Comparison of ENCODE assay signal across 8 cellular contexts in genomic region chr3:196219194-196219969, GRCh38. TPM values are rescaled to one million over a fixed set of nuclear protein-coding genes. Genes with fewer than 3 reads are reported as not detected.
DNase-seq lines count a peak whose midpoint lies in the region; ATAC-seq and TF ChIP-seq lines count a peak whose summit lies in the region.

No MANE protein-coding gene starts in this region.

- no peaks in the 10 kb centered on the region for H3K27me3 ChIP-seq in endodermal cell (ENCODE audit: control insufficient read depth, insufficient read depth, low read length, poor library complexity, severe bottlenecking)

- WGBS in endodermal cell (ENCODE audit: insufficient coverage in 1 of 2, insufficient read length in 1 of 2), 2 experiments: 78 to 85% methylated on average over 19 of the region's 19 CpGs

- no peaks in the 10 kb centered on the region for H3K36me3 ChIP-seq in endodermal cell (ENCODE audit: control insufficient read depth, insufficient read depth, low read length)

- H3K27me3 Mint-ChIP-seq in endodermal cell (ENCODE audit: insufficient read depth) (peaks cover 6% of the 10 kb centered on the region), natural killer cell (ENCODE audit: low read depth in 2 of 2) (no peaks in the 10 kb centered on the region)
- peaks cover 7% of the 10 kb centered on the region for H3K27me3 Mint-ChIP-seq in stimulated activated naive CD8-positive, alpha-beta T cell treated with anti-CD3 and anti-CD28 coated beads, Interleukin-15, amount 100 ng/mL, for 72 hours

- no peak overlapping the region for H3K27ac Mint-ChIP-seq in endodermal cell
- peak overlapping the region; percentile 60 to 84 for H3K27ac Mint-ChIP-seq in natural killer cell
- H3K27ac Mint-ChIP-seq in stimulated activated naive CD8-positive, alpha-beta T cell treated with anti-CD3 and anti-CD28 coated beads, Interleukin-15, amount 100 ng/mL, for 72 hours: peak overlapping the region; percentile 63 to 84

- no peaks in the 10 kb centered on the region for H3K36me3 Mint-ChIP-seq in endodermal cell (ENCODE audit: low read depth)
- no peaks in the 10 kb centered on the region for H3K36me3 Mint-ChIP-seq in natural killer cell

- TF ChIP-seq CTCF in GM12864 (IDR thresholded peaks at IDR 0.05; ENCODE audit: low read depth, low read length, missing control alignments) (no peak), endodermal cell (conservative IDR thresholded peaks at IDR 0.05) (no peak), natural killer cell (IDR thresholded peaks at IDR 0.05) (no peak)

- H3K9me3 Mint-ChIP-seq in endodermal cell (no peaks in the 10 kb centered on the region), natural killer cell (no peaks in the 10 kb centered on the region)
- no peaks in the 10 kb centered on the region for H3K9me3 Mint-ChIP-seq in stimulated activated naive CD8-positive, alpha-beta T cell treated with anti-CD3 and anti-CD28 coated beads, Interleukin-15, amount 100 ng/mL, for 72 hours

- peak overlapping the region; percentile 41 for H3K27ac ChIP-seq in endodermal cell (ENCODE audit: low read depth, low read length)

- DNase-seq in GM12864 (ENCODE audit: low read depth) (no peak), NCI-H774 (lab: John Stamatoyannopoulos, UW) (peak; percentile 86), endodermal cell (peak; percentile 69), natural killer cell (peak; percentile 38), SW 1271 (lab: John Stamatoyannopoulos, UW) (no peak)
- DNase-seq in activated CD8-positive, alpha-beta memory T cell treated with anti-CD3 and anti-CD28 coated beads, Interleukin-2, amount 50 U/mL, for 24 hours (ENCODE audit: extremely low read depth): peak; percentile 9
- peak; percentile 39 to 60 for DNase-seq in stimulated activated naive CD8-positive, alpha-beta T cell treated with anti-CD3 and anti-CD28 coated beads, Interleukin-15, amount 100 ng/mL, for 72 hours

- H3K4me1 Mint-ChIP-seq in endodermal cell (peaks cover 7% of the 10 kb centered on the region), natural killer cell (peaks cover 14 to 16% of the 10 kb centered on the region in 2 donors)
- peaks cover 32% of the 10 kb centered on the region for H3K4me1 Mint-ChIP-seq in stimulated activated naive CD8-positive, alpha-beta T cell treated with anti-CD3 and anti-CD28 coated beads, Interleukin-15, amount 100 ng/mL, for 72 hours

- peak overlapping the region; percentile 44 for H3K4me3 ChIP-seq in GM12864 (ENCODE audit: low read depth, low read length)
- H3K4me3 ChIP-seq in endodermal cell (ENCODE audit: low read length): no peak overlapping the region

- intact Hi-C loops in natural killer cell (cut with micrococcal nuclease): no loop called here

- no peaks in the 10 kb centered on the region for H3K9me3 ChIP-seq in endodermal cell (ENCODE audit: control insufficient read depth, low read length)

- ATAC-seq in HG03097 (IDR thresholded peaks at IDR 0.05; ENCODE audit: low FRiP score, unreplicated experiment): peak; percentile 71
- ATAC-seq in natural killer cell: peak; percentile 88 to 91 (median 89)
- ATAC-seq in stimulated activated naive CD8-positive, alpha-beta T cell treated with anti-CD3 and anti-CD28 coated beads, Interleukin-15, amount 100 ng/mL, for 72 hours: peak; percentile 89

- no peak overlapping the region for H3K4me3 Mint-ChIP-seq in endodermal cell
- H3K4me3 Mint-ChIP-seq in natural killer cell: peak overlapping the region; percentile 82
- peak overlapping the region; percentile 77 to 79 for H3K4me3 Mint-ChIP-seq in stimulated activated naive CD8-positive, alpha-beta T cell treated with anti-CD3 and anti-CD28 coated beads, Interleukin-15, amount 100 ng/mL, for 72 hours

- H3K4me1 ChIP-seq in endodermal cell (ENCODE audit: control insufficient read depth, insufficient read depth, low read length): peaks cover 6% of the 10 kb centered on the region

- H3K9ac ChIP-seq in endodermal cell (ENCODE audit: extremely low read depth, low read length, poor library complexity, severe bottlenecking): no peak overlapping the region

RNA-seq across cellular contexts. Expression of gene SLC51A, which starts 3.0 kb away (rescaled TPM):
- total RNA-seq in endodermal cell (1 to 10 TPM; 1.9 to 2.0 TPM), natural killer cell (not detected)
- polyA plus RNA-seq in endodermal cell (2013, experiment 1 of 2): 1.4 TPM
- not detected for polyA plus RNA-seq in endodermal cell (2013, experiment 2 of 2)

RNA-seq across cellular contexts. Expression of gene ZDHHC19, which starts 8.2 kb away (rescaled TPM):
- total RNA-seq in endodermal cell: under 1 TPM in 1 of 2 donors, not detected in 1; 0.86 TPM
- polyA plus RNA-seq in endodermal cell (2013, experiment 1 of 2): 1.1 TPM
- polyA plus RNA-seq in endodermal cell (2013, experiment 2 of 2): 0.58 TPM
- total RNA-seq in natural killer cell: not detected

Comparison
In these comparisons a context has a peak if more than half of its experiments do, and no peak if none do; other contexts are left out.
1. DNase-seq: peak in NCI-H774 (single experiment), activated CD8-positive, alpha-beta memory T cell treated with anti-CD3 and anti-CD28 coated beads, Interleukin-2, amount 50 U/mL, for 24 hours (single experiment), endodermal cell (single experiment), natural killer cell (single experiment) and stimulated activated naive CD8-positive, alpha-beta T cell treated with anti-CD3 and anti-CD28 coated beads, Interleukin-15, amount 100 ng/mL, for 72 hours (2 of 2); none in GM12864 (single experiment) and SW 1271 (0 of 2).
2. Peak in every context shown above with its lines, with median percentiles within 50 percentile points of each other: ATAC-seq.